ENCODE assay signal across 22 cellular contexts in genomic region chr11:83068573-83068972, GRCh38. TPM values are rescaled to one million over a fixed set of nuclear protein-coding genes. Genes with fewer than 3 reads are reported as not detected.
DNase-seq lines count a peak whose midpoint lies in the region; ATAC-seq and TF ChIP-seq lines count a peak whose summit lies in the region.
"Had no signal": no experiment of that assay in that cellular context is flagged by ENCODE, and none has a peak within 500 bp of the region (broad histone marks: within the 10 kb centered on the region; RNA-seq: fewer than 3 reads in every experiment).

No MANE protein-coding gene starts in this region.

- 83% methylated on average over 1 of the region's 1 CpG; no CpG with 5 or more reads in 1 of the 2 experiments for WGBS in IMR-90 (ENCODE audit: extremely low coverage in 2 of 2, insufficient read length in 1 of 2), 2 experiments
- 62 to 76% (median 63%) methylated on average over 1 of the region's 1 CpG for WGBS in psoas muscle, 3 donors

- in situ Hi-C loops in IMR-90 (cut with MboI; ENCODE audit: low sequenced_read_pairs), result no loop called here

- no peak overlapping the region for H2BK15ac ChIP-seq in IMR-90 (ENCODE audit: low read depth, low read length)

- H4K91ac ChIP-seq in IMR-90 (ENCODE audit: insufficient read depth, low read depth, low read length), result no peak overlapping the region

- no peak overlapping the region for H2BK120ac ChIP-seq in IMR-90 (ENCODE audit: low read depth, low read length)

- no peak overlapping the region for H3K9ac ChIP-seq in IMR-90 (ENCODE audit: low read depth, low read length)

- peaks cover 94% of the 10 kb centered on the region for H3K79me2 ChIP-seq in DOHH2 (ENCODE audit: control insufficient read depth, low read length)

- no peak overlapping the region for H2AK9ac ChIP-seq in IMR-90 (replicated peaks; ENCODE audit: low read depth, low read length, poor library complexity)

- H3K9me3 ChIP-seq in DOHH2 (ENCODE audit: control insufficient read depth, insufficient read depth, low read length), result no peaks in the 10 kb centered on the region
- no peaks in the 10 kb centered on the region for H3K9me3 ChIP-seq in IMR-90 (ENCODE audit: control insufficient read depth, insufficient read depth, low read length)
- H3K9me3 ChIP-seq in psoas muscle, result no peaks in the 10 kb centered on the region
- H3K9me3 ChIP-seq in A673 (ENCODE audit: low read depth, low read length, poor library complexity, severe bottlenecking), result no peaks in the 10 kb centered on the region
- H3K9me3 ChIP-seq: thyroid gland had no signal

- TF ChIP-seq CTCF in DOHH2 (IDR thresholded peaks at IDR 0.05; ENCODE audit: low read depth, low read length, poor library complexity, severe bottlenecking) (no peak), IMR-90 (conservative IDR thresholded peaks at IDR 0.05; ENCODE audit: low read depth, low read length) (no peak), endothelial cell (IDR thresholded peaks at IDR 0.05; ENCODE audit: unreplicated experiment) (no peak), psoas muscle (IDR thresholded peaks at IDR 0.05) (no peak), A673 (conservative IDR thresholded peaks at IDR 0.05; ENCODE audit: low read depth, low read length) (no peak)

- peaks cover 38% of the 10 kb centered on the region for H3F3A ChIP-seq in DOHH2 (ENCODE audit: control insufficient read depth, insufficient read depth)

- no peak overlapping the region for H2BK5ac ChIP-seq in IMR-90 (ENCODE audit: low read depth, low read length, poor library complexity, severe bottlenecking)

- H3K4me1 Mint-ChIP-seq in endothelial cell (ENCODE audit: unreplicated experiment), result peaks cover 34% of the 10 kb centered on the region
- peaks cover 27% of the 10 kb centered on the region for H3K4me1 Mint-ChIP-seq in activated CD8-positive, alpha-beta T cell treated with anti-CD3 and anti-CD28 coated beads, Interleukin-2, amount 10 ng/mL, durations not matched to agents 7 days and 5 days (ENCODE audit: low read depth)

- POLR2A ChIA-PET in IMR-90 (lab: Charles Lee; ENCODE audit: unreplicated experiment) (no interaction called here), A673 (lab: Charles Lee; ENCODE audit: low non-redundant PET) (no interaction called here)
- POLR2A ChIA-PET in activated CD8-positive, alpha-beta T cell treated with anti-CD3 and anti-CD28 coated beads, Interleukin-2, amount 10 ng/mL, durations not matched to agents 7 days and 5 days (lab: Charles Lee), result no interaction called here

- H3K4me1 ChIP-seq in DOHH2 (ENCODE audit: control insufficient read depth, low read length) (peaks cover 69% of the 10 kb centered on the region), IMR-90 (ENCODE audit: control insufficient read depth, insufficient read depth, low read length) (peaks cover 7% of the 10 kb centered on the region), psoas muscle (peaks cover 57% of the 10 kb centered on the region), A673 (ENCODE audit: insufficient read depth, low read length, poor library complexity, severe bottlenecking) (peaks cover 8% of the 10 kb centered on the region)

- H4K8ac ChIP-seq in IMR-90 (ENCODE audit: low read depth in 2 of 2, low read length in 2 of 2), result no peak overlapping the region

- peaks cover 82% of the 10 kb centered on the region for H3K36me3 ChIP-seq in DOHH2 (ENCODE audit: control insufficient read depth, low read length)
- no peaks in the 10 kb centered on the region for H3K36me3 ChIP-seq in IMR-90 (ENCODE audit: control insufficient read depth, insufficient read depth, low read length)
- peaks cover 0 to 5% of the 10 kb centered on the region in 2 donors for H3K36me3 ChIP-seq in psoas muscle (ENCODE audit: insufficient read depth in 1 of 2, low read depth in 1 of 2)
- H3K36me3 ChIP-seq in A673 (ENCODE audit: insufficient read depth, low read length, poor library complexity, severe bottlenecking), result peaks cover 5% of the 10 kb centered on the region
- H3K36me3 ChIP-seq: thyroid gland had no signal

- no peak overlapping the region for H4K5ac ChIP-seq in IMR-90 (ENCODE audit: low read depth, low read length)

- H3K4me2 ChIP-seq in DOHH2 (ENCODE audit: low read length) (peak overlapping the region; percentile 93), IMR-90 (ENCODE audit: low read depth, low read length) (no peak overlapping the region)

- no peaks in the 10 kb centered on the region for H3K27me3 ChIP-seq in DOHH2 (ENCODE audit: control insufficient read depth, low read length)
- H3K27me3 ChIP-seq in IMR-90 (ENCODE audit: control insufficient read depth, insufficient read depth, low read length), result no peaks in the 10 kb centered on the region
- H3K27me3 ChIP-seq in psoas muscle (ENCODE audit: insufficient read depth in 3 of 3, low read length in 2 of 3), result no peaks in the 10 kb centered on the region
- no peaks in the 10 kb centered on the region for H3K27me3 ChIP-seq in A673 (replicated peaks; ENCODE audit: insufficient read depth, low read depth, low read length, poor library complexity)
- H3K27me3 ChIP-seq: thyroid gland had no signal

- CTCF ChIA-PET in IMR-90 (lab: Yijun Ruan, JAX), result interaction anchor here (1.0 kb wide), 1 partner anchor 16 kb away, joined by 3 read pairs; no protein-coding TSS in a partner anchor
- CTCF ChIA-PET in activated CD8-positive, alpha-beta T cell treated with anti-CD3 and anti-CD28 coated beads, Interleukin-2, amount 10 ng/mL, durations not matched to agents 7 days and 5 days (lab: Charles Lee), result no interaction called here
- CTCF ChIA-PET in A673 (lab: Charles Lee), result no interaction called here

- peaks cover 3% of the 10 kb centered on the region for H3K27me3 Mint-ChIP-seq in endothelial cell (ENCODE audit: unreplicated experiment)
- no peaks in the 10 kb centered on the region for H3K27me3 Mint-ChIP-seq in activated CD8-positive, alpha-beta T cell treated with anti-CD3 and anti-CD28 coated beads, Interleukin-2, amount 10 ng/mL, durations not matched to agents 7 days and 5 days (ENCODE audit: low read depth)
- H3K27me3 Mint-ChIP-seq: activated naive CD8-positive, alpha-beta T cell treated with anti-CD3 and anti-CD28 coated beads for 36 hours; CD4-positive, CD25-positive, alpha-beta regulatory T cell; stimulated activated memory B cell treated with anti-CD40 and anti-IgM and Interleukin-4, amounts not matched to agents 10 μg/mL and 1 μg/mL and 100 μg/mL, for 72 hours had no signal

- no peak overlapping the region for H2BK20ac ChIP-seq in IMR-90 (ENCODE audit: low read depth, low read length)

- peak overlapping the region; percentile 17 for H3K27ac Mint-ChIP-seq in endothelial cell (ENCODE audit: unreplicated experiment)
- no peak overlapping the region for H3K27ac Mint-ChIP-seq in activated CD8-positive, alpha-beta T cell treated with anti-CD3 and anti-CD28 coated beads, Interleukin-2, amount 10 ng/mL, durations not matched to agents 7 days and 5 days
- H3K27ac Mint-ChIP-seq: HFFc6; stimulated activated memory B cell treated with anti-CD40 and anti-IgM and Interleukin-4, amounts not matched to agents 10 μg/mL and 1 μg/mL and 100 μg/mL, for 72 hours had no signal

- peaks cover 6% of the 10 kb centered on the region for H3K36me3 Mint-ChIP-seq in endothelial cell (ENCODE audit: low read depth, unreplicated experiment)
- H3K36me3 Mint-ChIP-seq in activated CD8-positive, alpha-beta T cell treated with anti-CD3 and anti-CD28 coated beads, Interleukin-2, amount 10 ng/mL, durations not matched to agents 7 days and 5 days (ENCODE audit: low read depth), result peaks cover 11% of the 10 kb centered on the region

- H4K20me1 ChIP-seq in DOHH2 (ENCODE audit: control insufficient read depth, insufficient read depth, low read depth, low read length) (no peaks in the 10 kb centered on the region), IMR-90 (ENCODE audit: insufficient read depth, low read length) (peaks cover 4% of the 10 kb centered on the region; the same call in 1 of the 2 replicates)

- peak overlapping the region; percentile 14 for H3K4me3 Mint-ChIP-seq in endothelial cell (ENCODE audit: unreplicated experiment)
- H3K4me3 Mint-ChIP-seq in activated CD8-positive, alpha-beta T cell treated with anti-CD3 and anti-CD28 coated beads, Interleukin-2, amount 10 ng/mL, durations not matched to agents 7 days and 5 days, result no peak overlapping the region
- H3K4me3 Mint-ChIP-seq: HFFc6; stimulated activated memory B cell treated with anti-CD40 and anti-IgM and Interleukin-4, amounts not matched to agents 10 μg/mL and 1 μg/mL and 100 μg/mL, for 72 hours had no signal

- H3K56ac ChIP-seq in IMR-90 (ENCODE audit: extremely low read depth, insufficient read depth, low read length), result no peak overlapping the region

- H3K23ac ChIP-seq in IMR-90 (ENCODE audit: low read depth, low read length), result 0 out of 2 replicates have a peak overlapping the region, but pooled peaks have one; percentile 33

- dilution Hi-C loops in IMR-90 (cut with HindIII; ENCODE audit: low sequenced_read_pairs, unreplicated experiment), result loop anchor here (25.0 kb wide), 1 partner anchor 94 kb away; the partner anchor contains the start of gene PCF11

- no peak overlapping the region for H2AK5ac ChIP-seq in IMR-90 (ENCODE audit: low read depth, low read length)

- H3K4me3 ChIP-seq in DOHH2 (ENCODE audit: low read length) (peak overlapping the region; percentile 80), IMR-90 (ENCODE audit: insufficient read depth, low read depth, low read length) (no peak overlapping the region), psoas muscle (peak overlapping the region; percentile 68), A673 (ENCODE audit: low read depth, low read length, poor library complexity, severe bottlenecking) (no peak overlapping the region)
- H3K4me3 ChIP-seq: thyroid gland had no signal

- H3K9me2 ChIP-seq in DOHH2 (replicated peaks; ENCODE audit: control insufficient read depth, low read length), result no peaks in the 10 kb centered on the region

- peaks cover 20 to 70% of the 10 kb centered on the region in 2 experiments for H3K79me1 ChIP-seq in IMR-90 (ENCODE audit: low read depth in 1 of 2, low read length in 2 of 2)

- no peaks in the 10 kb centered on the region for H3K9me3 Mint-ChIP-seq in endothelial cell (ENCODE audit: unreplicated experiment)
- no peaks in the 10 kb centered on the region for H3K9me3 Mint-ChIP-seq in activated CD8-positive, alpha-beta T cell treated with anti-CD3 and anti-CD28 coated beads, Interleukin-2, amount 10 ng/mL, durations not matched to agents 7 days and 5 days (ENCODE audit: insufficient read depth)
- H3K9me3 Mint-ChIP-seq: CD4-positive, CD25-positive, alpha-beta regulatory T cell; HFFc6 had no signal

- no peak for DNase-seq in IMR-90
- DNase-seq in endothelial cell (ENCODE audit: low spot score), result no peak
- DNase-seq in psoas muscle, result no peak
- DNase-seq in DMS79 treated with DMSO at 0.1 percent for 48 hours (lab: John Stamatoyannopoulos, UW), result no peak
- no peak for DNase-seq in activated CD8-positive, alpha-beta T cell treated with anti-CD3 and anti-CD28 coated beads, Interleukin-2, amount 10 ng/mL, durations not matched to agents 7 days and 5 days
- DNase-seq in A673 (ENCODE audit: low spot score), result no peak
- DNase-seq in cerebellum (ENCODE audit: low spot score), result no peak
- DNase-seq: activated naive CD8-positive, alpha-beta T cell treated with anti-CD3 and anti-CD28 coated beads for 36 hours; CD4-positive, CD25-positive, alpha-beta regulatory T cell; DMS 273 treated with DMSO at 0.1 percent for 48 hours; effector CD8-positive, alpha-beta T cell; HFFc6; Kasumi-1; mammary epithelial cell; NCI-H1092; NCI-H1930; stimulated activated CD4-positive, alpha-beta T cell treated with anti-CD3 and anti-CD28 coated beads, Interleukin-2, amount 100 ng/mL, for 24 hours; thyroid gland had no signal

- no peak overlapping the region for H2AFZ ChIP-seq in IMR-90 (replicated peaks; ENCODE audit: low read length, poor library complexity)

- intact Hi-C loops in IMR-90 (cut with micrococcal nuclease) (no loop called here), psoas muscle (cut with DNase I) (loop anchor here in 1 of 2 donors (2.0 kb wide), 1 partner anchor 14 kb away; no protein-coding TSS in a partner anchor), A673 (cut with micrococcal nuclease; ENCODE audit: unreplicated experiment) (no loop called here)

- no peak overlapping the region for H3K14ac ChIP-seq in IMR-90 (replicated peaks; ENCODE audit: low read depth, low read length)

- H3K9me1 ChIP-seq in IMR-90 (ENCODE audit: insufficient read depth, low read length), result peaks cover under 1% of the 10 kb centered on the region; the same call in 1 of the 2 replicates

- H3K4ac ChIP-seq in IMR-90 (ENCODE audit: low read depth, low read length), result no peak overlapping the region

- BruUV-seq in IMR-90 (replicated peaks; lab: Mats Ljungman, UMichigan) (no TSS peak), A673 (replicated peaks; lab: Mats Ljungman, UMichigan) (no TSS peak)

- no peak overlapping the region for H3K18ac ChIP-seq in IMR-90 (ENCODE audit: low read depth, low read length)

- H3K27ac ChIP-seq in DOHH2 (ENCODE audit: low read depth, low read length) (peak overlapping the region; percentile 99), IMR-90 (ENCODE audit: insufficient read depth, low read length) (no peak overlapping the region), psoas muscle (peak overlapping the region; percentile 90), A673 (ENCODE audit: low read depth, low read length, poor library complexity, severe bottlenecking) (no peak overlapping the region)

- TF ChIP-seq POLR2A in IMR-90 (IDR thresholded peaks at IDR 0.05; ENCODE audit: low read depth, low read length), result no peak

- no peak for TF ChIP-seq RAD21 in IMR-90 (IDR thresholded peaks at IDR 0.05; ENCODE audit: low read length)

- no peak for ATAC-seq in IMR-90 (ENCODE audit: low read depth)
- ATAC-seq in psoas muscle, result no peak
- ATAC-seq in activated CD8-positive, alpha-beta T cell treated with anti-CD3 and anti-CD28 coated beads, Interleukin-2, amount 10 ng/mL, durations not matched to agents 7 days and 5 days, result no peak
- ATAC-seq: esophagus mucosa; Right ventricle myocardium inferior; stimulated activated memory B cell treated with anti-CD40 and anti-IgM and Interleukin-4, amounts not matched to agents 10 μg/mL and 1 μg/mL and 100 μg/mL, for 72 hours had no signal

RNA-seq across cellular contexts. Expression of gene RAB30, which starts 3.1 kb away (rescaled TPM):
- 14.4 and 25.6 TPM in 2 replicates for total RNA-seq in IMR-90 (2012; rRNA removed)
- polyA plus RNA-seq in IMR-90 (2012; rRNA removed), result 4.6 and 7.2 TPM in 2 replicates
- polyA plus RNA-seq in IMR-90 (2012; cell fraction: cytosol; rRNA removed), result 1.9 and 2.1 TPM in 2 replicates
- 2.1 and 7.3 TPM in 2 replicates for polyA plus RNA-seq in IMR-90 (2012; cell fraction: nucleus; rRNA removed; ENCODE audit: low replicate concordance)
- 18.6 TPM for total RNA-seq in endothelial cell (ENCODE audit: unreplicated experiment)
- total RNA-seq in psoas muscle, result 10 to 100 TPM; 15.2 to 89.7 (median 37.6) TPM
- polyA plus RNA-seq in psoas muscle, result 10 to 100 TPM in 2 of 3 donors, 1 to 10 TPM in 1; 3.4 to 21.5 (median 13.7) TPM
- total RNA-seq in activated CD8-positive, alpha-beta T cell treated with anti-CD3 and anti-CD28 coated beads, Interleukin-2, amount 10 ng/mL, durations not matched to agents 7 days and 5 days, result 10 to 100 TPM in 1 of 2 experiments, 1 to 10 TPM in 1; 8.8 to 13.3 TPM
- total RNA-seq in A673 (2021), result 11.6 and 15.0 TPM in 2 replicates
- 53.4 TPM for total RNA-seq in cerebellum

Comparison
In these comparisons a context has a peak if more than half of its experiments do, and no peak if none do; other contexts are left out.
1. H3K27ac ChIP-seq: peak in DOHH2 (single experiment) and psoas muscle (single experiment); none in IMR-90 (single experiment) and A673 (single experiment).
2. H3K4me3 ChIP-seq: peak in DOHH2 (single experiment) and psoas muscle (single experiment); none in IMR-90 (single experiment) and A673 (single experiment).